Comparison of ENCODE assay signal across 2 cellular contexts in genomic region chr2:69050802-69051201, GRCh38.
TF ChIP-seq lines count a peak whose summit lies in the region.

No MANE protein-coding gene starts in this region.

TF ChIP-seq in A549, 52 proteins besides CTCF, POLR2A, EP300 and RAD21 (continued from another document):
- TF ChIP-seq PHF8 (IDR thresholded peaks at IDR 0.05; ENCODE audit: borderline replicate concordance, low read depth) (no peak), CHD2 (IDR thresholded peaks at IDR 0.05; ENCODE audit: low read length, partially characterized antibody) (no peak), FOSL2 (IDR thresholded peaks at IDR 0.05) (no peak), FOSL2 (CRISPR knock-in tag; IDR thresholded peaks at IDR 0.05) (0 out of 2 replicates have a peak, but pooled peaks have one; percentile 24), CBX8 (IDR thresholded peaks at IDR 0.05) (no peak), RCOR1 (IDR thresholded peaks at IDR 0.05; ENCODE audit: low read depth, low read length) (no peak)
TF ChIP-seq in A549: peak in this region for 1.

TF ChIP-seq in endothelial cell of umbilical vein, 7 proteins besides CTCF, POLR2A, EP300 and RAD21:
- TF ChIP-seq EZH2 (IDR thresholded peaks at IDR 0.05; ENCODE audit: borderline replicate concordance, low read depth, low read length, severe bottlenecking) (no peak), FOS (IDR thresholded peaks at IDR 0.05; ENCODE audit: borderline replicate concordance, insufficient read depth, low read length) (peak; percentile 53)
